In genomic region chr4:67451464-67451863, GRCh38 we compare ENCODE assay signal across 13 cellular contexts.
"Had no signal": no experiment of that assay in that cellular context is flagged by ENCODE, and none has a peak within 500 bp of the region (broad histone marks: within the 10 kb centered on the region; RNA-seq: fewer than 3 reads in every experiment).

No MANE protein-coding gene starts in this region.

- DNase-seq: activated CD4-positive, alpha-beta memory T cell treated with anti-CD3 and anti-CD28 coated beads for 36 hours; activated naive CD4-positive, alpha-beta T cell; effector memory CD8-positive, alpha-beta T cell; erythroblast; immature natural killer cell; left colon; naive B cell; stimulated activated CD4-positive, alpha-beta T cell treated with anti-CD3 and anti-CD28 coated beads, Interleukin-15, amount 100 ng/mL, for 24 hours; stimulated activated CD4-positive, alpha-beta T cell treated with anti-CD3 and anti-CD28 coated beads, Interleukin-4, amount 100 ng/mL, for 24 hours; stimulated activated naive CD8-positive, alpha-beta T cell treated with anti-CD3 and anti-CD28 coated beads, Interleukin-15, amount 100 ng/mL, for 72 hours; T-cell; testis had no signal

- ATAC-seq: activated CD4-positive, CD25-positive, alpha-beta regulatory T cell treated with anti-CD3 and anti-CD28 coated beads, Interleukin-2, amount 50 U/mL, for 24 hours; effector memory CD8-positive, alpha-beta T cell; left colon; stimulated activated naive CD8-positive, alpha-beta T cell treated with anti-CD3 and anti-CD28 coated beads, Interleukin-15, amount 100 ng/mL, for 72 hours; T-cell had no signal
